In genomic region chr5:10892911-10893215, GRCh38 we compare ENCODE assay signal across 28 cellular contexts.
"Had no signal": no experiment of that assay in that cellular context is flagged by ENCODE, and none has a peak within 500 bp of the region (broad histone marks: within the 10 kb centered on the region; RNA-seq: fewer than 3 reads in every experiment).

No MANE protein-coding gene starts in this region.

- DNase-seq: activated B cell treated with CpG ODN at 0.5 μM for 24 hours; activated CD4-positive, alpha-beta T cell treated with anti-CD3 and anti-CD28 coated beads for 48 hours; activated CD4-positive, alpha-beta T cell treated with anti-CD3 and anti-CD28 coated beads, Interleukin-2, amount 50 U/mL, for 1 hour; activated CD4-positive, alpha-beta T cell treated with anti-CD3 and anti-CD28 coated beads, Interleukin-2, amount 50 U/mL, for 48 hours; activated CD8-positive, alpha-beta memory T cell treated with anti-CD3 and anti-CD28 coated beads for 24 hours; activated CD8-positive, alpha-beta T cell treated with anti-CD3 and anti-CD28 coated beads for 36 hours; activated effector memory CD4-positive, alpha-beta T cell treated with Interleukin-2 at 50 U/mL for 16 hours; activated gamma-delta T cell treated with Interleukin-2 at 50 U/mL for 16 hours; activated naive CD4-positive, alpha-beta T cell treated with anti-CD3 and anti-CD28 coated beads, Interleukin-2, amount 50 U/mL, for 16 hours; activated naive CD4-positive, alpha-beta T cell treated with Interleukin-2 at 50 U/mL for 16 hours; activated T-cell treated with anti-CD3 and anti-CD28 coated beads, Interleukin-2, amount 50 U/mL, for 4 hours; amniotic stem cell; anterior cingulate cortex; brain microvascular endothelial cell; caudate nucleus; cortex of kidney; dermis blood vessel endothelial cell; effector CD4-positive, alpha-beta T cell; effector memory CD8-positive, alpha-beta T cell; esophagus squamous epithelium; foreskin melanocyte; T-cell; T1000; WERI-Rb-1 had no signal

- H3K27ac ChIP-seq: brain microvascular endothelial cell, epithelial cell of prostate, esophagus squamous epithelium, gastroesophageal sphincter, WERI-Rb-1 had no signal

- H3K4me3 ChIP-seq: esophagus squamous epithelium, gastroesophageal sphincter had no signal

- ATAC-seq: activated CD4-positive, CD25-positive, alpha-beta regulatory T cell treated with anti-CD3 and anti-CD28 coated beads, Interleukin-2, amount 50 U/mL, for 24 hours; activated CD8-positive, alpha-beta T cell treated with anti-CD3 and anti-CD28 coated beads for 36 hours; activated T-cell treated with anti-CD3 and anti-CD28 coated beads, Interleukin-2, amount 50 U/mL, for 4 hours; activated T-helper 17 cell treated with anti-CD3 and anti-CD28 coated beads, Interleukin-2, amount 50 U/mL, for 72 hours; effector memory CD8-positive, alpha-beta T cell; gastroesophageal sphincter; T-cell had no signal
